Comparison of ENCODE assay signal across 1 cellular context in genomic region chr6:43275782-43276179, GRCh38.
A peak's percentile ranks its signal among the peaks of the same experiment; 100 is the strongest.
TF ChIP-seq lines count a peak whose summit lies in the region.

No MANE protein-coding gene starts in this region.

TF ChIP-seq in HepG2, 621 proteins besides CTCF, POLR2A, EP300 and RAD21:
- TF ChIP-seq HNRNPK (IDR thresholded peaks at IDR 0.05; ENCODE audit: low read depth, low read length, poor library complexity, severe bottlenecking) (peak; percentile 12), HHEX (CRISPR knock-in tag; IDR thresholded peaks at IDR 0.05) (no peak), ZFP82 (CRISPR knock-in tag; IDR thresholded peaks at IDR 0.05; ENCODE audit: borderline replicate concordance) (0 out of 2 replicates have a peak, but pooled peaks have one; percentile 31), HNRNPLL (IDR thresholded peaks at IDR 0.05; ENCODE audit: low read depth, low read length, poor library complexity, severe bottlenecking) (peak; percentile 8), POLR2G (IDR thresholded peaks at IDR 0.05; ENCODE audit: low read depth, low read length) (0 out of 2 replicates have a peak, but pooled peaks have one; percentile 34)
